Comparison of ENCODE assay signal across 18 cellular contexts in the genomic region with DNA sequence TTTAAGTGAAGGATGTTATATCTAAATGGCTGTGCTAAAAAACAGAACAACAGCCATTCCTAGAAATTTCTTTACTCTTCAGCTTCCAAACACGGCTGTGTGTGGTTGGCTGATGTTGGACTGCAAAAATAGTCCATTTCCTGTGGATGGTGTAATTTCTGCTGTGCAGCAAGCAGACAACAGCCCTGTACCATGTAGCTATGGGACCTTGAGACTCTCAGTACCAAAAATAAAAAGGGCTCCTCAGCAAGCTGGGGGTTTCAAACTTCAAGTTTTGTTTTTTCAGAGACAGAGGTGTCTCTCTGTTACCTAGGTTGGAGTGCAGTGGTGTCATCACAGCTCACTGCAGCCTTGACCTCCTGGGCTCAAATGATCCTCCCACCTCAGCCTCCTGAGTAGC. TPM values are rescaled to one million over a fixed set of nuclear protein-coding genes. Genes with fewer than 3 reads are reported as not detected.
DNase-seq lines count a peak whose midpoint lies in the region; ATAC-seq, FAIRE-seq and TF ChIP-seq lines count a peak whose summit lies in the region.
"Had no signal": no experiment of that assay in that cellular context is flagged by ENCODE, and none has a peak within 500 bp of the region (broad histone marks: within the 10 kb centered on the region; RNA-seq: fewer than 3 reads in every experiment).

No MANE protein-coding gene starts in this region.

- H3K9me3 ChIP-seq in DOHH2 (ENCODE audit: control insufficient read depth, insufficient read depth, low read length) (no peaks in the 10 kb centered on the region), H9 (ENCODE audit: control insufficient read depth, low read depth, low read length) (peaks cover 65% of the 10 kb centered on the region)
- H3K9me3 ChIP-seq: lower lobe of right lung had no signal

- peaks cover 19% of the 10 kb centered on the region for H3K4me1 Mint-ChIP-seq in activated B cell treated with CpG ODN at 0.5 μM for 24 hours
- H3K4me1 Mint-ChIP-seq in H9, result no peaks in the 10 kb centered on the region

- H4K20me1 ChIP-seq in DOHH2 (ENCODE audit: control insufficient read depth, insufficient read depth, low read depth, low read length) (no peaks in the 10 kb centered on the region), H9 (ENCODE audit: control insufficient read depth, insufficient read depth, insufficient read length) (no peaks in the 10 kb centered on the region)

- no peak overlapping the region for H3K4me3 ChIP-seq in DOHH2 (ENCODE audit: low read length)
- H3K4me3 ChIP-seq: lower lobe of right lung had no signal

- no peaks in the 10 kb centered on the region for H3F3A ChIP-seq in DOHH2 (ENCODE audit: control insufficient read depth, insufficient read depth)

- POLR2A ChIA-PET in activated B cell treated with CpG ODN at 0.5 μM for 24 hours (lab: Charles Lee), result no interaction called here

- no peak overlapping the region for H2BK20ac ChIP-seq in H9 (ENCODE audit: low read depth, low read length, poor library complexity, severe bottlenecking)

- H3T11ph ChIP-seq in H9 (ENCODE audit: low read length), result no peak overlapping the region

- peak overlapping the region; percentile 80 for H3K27ac Mint-ChIP-seq in activated B cell treated with CpG ODN at 0.5 μM for 24 hours
- H3K27ac Mint-ChIP-seq in H9, result no peak overlapping the region
- H3K27ac Mint-ChIP-seq: activated naive CD4-positive, alpha-beta T cell treated with anti-CD3 and anti-CD28 coated beads, Interleukin-2, amount 50 U/mL, for 24 hours; type B pancreatic cell had no signal

- H3K9me3 Mint-ChIP-seq in activated B cell treated with CpG ODN at 0.5 μM for 24 hours (no peaks in the 10 kb centered on the region), H9 (peaks cover 56 to 61% of the 10 kb centered on the region in 2 experiments)

- peaks cover 21% of the 10 kb centered on the region for H3K4me1 ChIP-seq in DOHH2 (ENCODE audit: control insufficient read depth, low read length)
- no peaks in the 10 kb centered on the region for H3K4me1 ChIP-seq in H9 (ENCODE audit: insufficient read depth, low read length)
- H3K4me1 ChIP-seq: lower lobe of right lung had no signal

- no peak overlapping the region for H3K14ac ChIP-seq in H9 (ENCODE audit: insufficient read depth, low read length)

- no peak overlapping the region for H2BK15ac ChIP-seq in H9 (ENCODE audit: low read depth, low read length)

- WGBS in H9 (ENCODE audit: extremely low coverage, insufficient read length, low lambda C conversion rate), result no CpG with 5 or more reads among the region's 1 CpG

- no peaks in the 10 kb centered on the region for H3K27me3 ChIP-seq in DOHH2 (ENCODE audit: control insufficient read depth, low read length)
- no peaks in the 10 kb centered on the region for H3K27me3 ChIP-seq in H9 (ENCODE audit: insufficient read depth, low read length)

- TF ChIP-seq CTCF in DOHH2 (IDR thresholded peaks at IDR 0.05; ENCODE audit: low read depth, low read length, poor library complexity, severe bottlenecking) (no peak), activated B cell treated with CpG ODN at 0.5 μM for 24 hours (IDR thresholded peaks at IDR 0.05) (no peak), H9 (conservative IDR thresholded peaks at IDR 0.05) (no peak)

- no peaks in the 10 kb centered on the region for H3K23me2 ChIP-seq in H9 (ENCODE audit: insufficient read length, low read depth, low read length, poor library complexity, severe bottlenecking)

- H4K5ac ChIP-seq in H9 (ENCODE audit: insufficient read length, low read depth, low read length), result no peak overlapping the region

- no peak overlapping the region for H3K23ac ChIP-seq in H9 (ENCODE audit: insufficient read length, low read depth, low read length)

- no peaks in the 10 kb centered on the region for H3K79me1 ChIP-seq in H9 (ENCODE audit: insufficient read depth, low read depth, low read length, poor library complexity, severe bottlenecking)

- H3K4ac ChIP-seq in H9 (ENCODE audit: low read depth, low read length), result no peak overlapping the region

- H3K4me3 Mint-ChIP-seq in activated B cell treated with CpG ODN at 0.5 μM for 24 hours, result no peak overlapping the region
- H3K4me3 Mint-ChIP-seq in H9, result no peak overlapping the region
- H3K4me3 Mint-ChIP-seq: activated naive CD4-positive, alpha-beta T cell treated with anti-CD3 and anti-CD28 coated beads, Interleukin-2, amount 50 U/mL, for 24 hours; natural killer cell; type B pancreatic cell had no signal

- H3K56ac ChIP-seq in H9 (ENCODE audit: insufficient read length, low read depth, low read length), result no peak overlapping the region

- H3K36me3 ChIP-seq in DOHH2 (ENCODE audit: control insufficient read depth, low read length), result peaks cover 36% of the 10 kb centered on the region

- H4K91ac ChIP-seq in H9 (ENCODE audit: insufficient read length, low read depth, low read length), result no peak overlapping the region

- CTCF ChIA-PET in activated B cell treated with CpG ODN at 0.5 μM for 24 hours (lab: Charles Lee), result no interaction called here

- no peak overlapping the region for H3K18ac ChIP-seq in H9 (ENCODE audit: insufficient read length, low read depth, low read length)

- H3K36me3 Mint-ChIP-seq in activated B cell treated with CpG ODN at 0.5 μM for 24 hours (ENCODE audit: low read depth) (peaks cover 63% of the 10 kb centered on the region), H9 (ENCODE audit: insufficient read depth in 1 of 3, low read depth in 3 of 3) (peaks cover 0 to 9% (median 3%) of the 10 kb centered on the region in 3 experiments; a peak in 5 of 7 replicates)
- H3K36me3 Mint-ChIP-seq: natural killer cell, type B pancreatic cell had no signal

- no peak overlapping the region for H3K27ac ChIP-seq in DOHH2 (ENCODE audit: low read depth, low read length)
- H3K27ac ChIP-seq in H9 (ENCODE audit: insufficient read length, low read depth, low read length), result no peak overlapping the region
- H3K27ac ChIP-seq: lower lobe of right lung had no signal

- no peak for TF ChIP-seq POLR2A in H54 (IDR thresholded peaks at IDR 0.05; ENCODE audit: low read depth, low read length)

- FAIRE-seq in H54 (lab: Jason Lieb, UNC), result no peak
- FAIRE-seq: bronchial epithelial cell had no signal

- no peak overlapping the region for H2AFZ ChIP-seq in H9 (ENCODE audit: low read length)

- no peaks in the 10 kb centered on the region for H3K79me2 ChIP-seq in DOHH2 (ENCODE audit: control insufficient read depth, low read length)
- no peaks in the 10 kb centered on the region for H3K79me2 ChIP-seq in H9 (ENCODE audit: insufficient read depth, low read length)

- ATAC-seq in GM19455 (IDR thresholded peaks at IDR 0.05; ENCODE audit: unreplicated experiment), result peak; percentile 60
- ATAC-seq in HG03103 (IDR thresholded peaks at IDR 0.05; ENCODE audit: low read depth, unreplicated experiment), result peak; percentile 43
- ATAC-seq in activated B cell treated with CpG ODN at 0.5 μM for 24 hours (ENCODE audit: low read depth), result no peak
- no peak for ATAC-seq in HG03565 (IDR thresholded peaks at IDR 0.05; ENCODE audit: unreplicated experiment)
- ATAC-seq: lower lobe of right lung had no signal

- no peak overlapping the region for H2BK5ac ChIP-seq in H9 (ENCODE audit: insufficient read length, low read length)

- H2BK12ac ChIP-seq in H9 (ENCODE audit: insufficient read length, low read depth, low read length), result no peak overlapping the region

- intact Hi-C loops in activated B cell treated with CpG ODN at 0.5 μM for 24 hours (cut with micrococcal nuclease), result no loop called here

- H3K27me3 Mint-ChIP-seq in activated B cell treated with CpG ODN at 0.5 μM for 24 hours (no peaks in the 10 kb centered on the region), H9 (ENCODE audit: low read depth) (peaks cover 3% of the 10 kb centered on the region; the same call in 1 of the 2 replicates)
- H3K27me3 Mint-ChIP-seq: activated naive CD4-positive, alpha-beta T cell treated with anti-CD3 and anti-CD28 coated beads, Interleukin-2, amount 50 U/mL, for 24 hours; type B pancreatic cell had no signal

- H4K8ac ChIP-seq in H9 (replicated peaks; ENCODE audit: insufficient read length, low read depth, low read length), result no peak overlapping the region

- no peak for DNase-seq in activated B cell treated with CpG ODN at 0.5 μM for 24 hours
- DNase-seq in H9, result no peak
- no peak for DNase-seq in activated effector memory CD4-positive, alpha-beta T cell treated with anti-CD3 and anti-CD28 coated beads, Interleukin-2, amount 50 U/mL, for 16 hours
- DNase-seq in H54 (ENCODE audit: insufficient read length, low spot score), result no peak
- DNase-seq: C1 segment of cervical spinal cord; EL; lower lobe of right lung; natural killer cell; NCI-H2029; NCI-H524 treated with DMSO at 0.1 percent for 48 hours; stimulated activated CD4-positive, alpha-beta T cell treated with anti-CD3 and anti-CD28 coated beads, Interleukin-2, amount 100 ng/mL, for 24 hours had no signal

- no peak overlapping the region for H2AK5ac ChIP-seq in H9 (ENCODE audit: insufficient read length, low read length)

- H2BK120ac ChIP-seq in H9 (ENCODE audit: low read depth, low read length, poor library complexity, severe bottlenecking), result no peak overlapping the region

- H3K4me2 ChIP-seq in DOHH2 (ENCODE audit: low read length) (peak overlapping the region; percentile 19; the same call in 1 of the 2 replicates), H9 (ENCODE audit: insufficient read depth, insufficient read length, low read length) (no peak overlapping the region)

- H3K9me2 ChIP-seq in DOHH2 (replicated peaks; ENCODE audit: control insufficient read depth, low read length), result no peaks in the 10 kb centered on the region

- H3K9ac ChIP-seq in H9 (ENCODE audit: extremely low read depth, insufficient read length, low read length), result no peak overlapping the region

RNA-seq across cellular contexts. Expression of gene CD40LG, which starts 18.1 kb away (rescaled TPM):
- total RNA-seq in activated B cell treated with CpG ODN at 0.5 μM for 24 hours, result not detected in 2 replicates
- not detected in 2 replicates for total RNA-seq in H9 (2021)
- total RNA-seq: bronchial epithelial cell had no signal

Comparison
In these comparisons a context has a peak if more than half of its experiments do, and no peak if none do; other contexts are left out.
1. ATAC-seq: peak in GM19455 (single experiment) and HG03103 (single experiment); none in activated B cell treated with CpG ODN at 0.5 μM for 24 hours (single experiment) and HG03565 (single experiment).